12 cellular contexts compared by ENCODE assay signal in genomic region chr1:27598288-27598687, GRCh38. TPM values are rescaled to one million over a fixed set of nuclear protein-coding genes. Genes with fewer than 3 reads are reported as not detected.
DNase-seq lines count a peak whose midpoint lies in the region; ATAC-seq, FAIRE-seq and TF ChIP-seq lines count a peak whose summit lies in the region.
"Had no signal": no experiment of that assay in that cellular context is flagged by ENCODE, and none has a peak within 500 bp of the region (broad histone marks: within the 10 kb centered on the region; RNA-seq: fewer than 3 reads in every experiment).

No MANE protein-coding gene starts in this region.

- peaks cover 54% of the 10 kb centered on the region for H3K79me2 ChIP-seq in HepG2 (ENCODE audit: insufficient read depth, low read length)

- TF ChIP-seq RAD21 in liver (IDR thresholded peaks at IDR 0.05) (no peak), HepG2 (CRISPR knock-in tag; IDR thresholded peaks at IDR 0.05) (no peak)

- H3K27ac ChIP-seq in liver (ENCODE audit: low read depth in 1 of 2, low read length in 2 of 2): peak overlapping the region; percentile 40 to 65
- no peak overlapping the region for H3K27ac ChIP-seq in HepG2 (ENCODE audit: extremely low read length, insufficient read depth, low read length)
- no peak overlapping the region for H3K27ac ChIP-seq in ectodermal cell (ENCODE audit: insufficient read depth, low read depth, low read length, poor library complexity, severe bottlenecking)
- H3K27ac ChIP-seq: epithelial cell of prostate had no signal

- peaks cover 12 to 60% (median 25%) of the 10 kb centered on the region in 4 donors for H3K4me1 ChIP-seq in liver (ENCODE audit: control insufficient read depth in 4 of 4, insufficient read depth in 4 of 4, low read length in 3 of 4)
- peaks cover 56% of the 10 kb centered on the region for H3K4me1 ChIP-seq in HepG2 (ENCODE audit: insufficient read depth, low read length)
- H3K4me1 ChIP-seq in ectodermal cell (ENCODE audit: control insufficient read depth, insufficient read depth, low read length): peaks cover 86% of the 10 kb centered on the region

- TF ChIP-seq CTCF in liver (IDR thresholded peaks at IDR 0.05; ENCODE audit: low read depth, low read length, missing input control): no peak
- no peak for TF ChIP-seq CTCF in HepG2 (CRISPR knock-in tag; IDR thresholded peaks at IDR 0.05)
- TF ChIP-seq CTCF in nephron progenitor cell (IDR thresholded peaks at IDR 0.05): no peak

- DNase-seq in HepG2 (ENCODE audit: low spot score) (no peak), nephron progenitor cell (peak; percentile 49), 8988T (no peak)
- no peak for DNase-seq in activated naive CD4-positive, alpha-beta T cell treated with anti-CD3 and anti-CD28 coated beads, Interleukin-2, amount 50 U/mL, for 72 hours (ENCODE audit: low spot score in 2 of 2)
- DNase-seq in activated T-cell treated with anti-CD3 and anti-CD28 coated beads, Interleukin-2, amount 50 U/mL, for 72 hours: no peak
- DNase-seq: activated T-cell treated with anti-CD3 and anti-CD28 coated beads, Interleukin-2, amount 50 U/mL, for 1 hour; NCI-H187 treated with DMSO at 0.1 percent for 48 hours had no signal

- peaks cover 0 to 2% (median 0%) of the 10 kb centered on the region in 4 donors for H3K36me3 ChIP-seq in liver (ENCODE audit: control insufficient read depth in 4 of 4, insufficient read depth in 3 of 4, low read depth in 1 of 4, low read length in 3 of 4)
- H3K36me3 ChIP-seq in HepG2 (replicated peaks in 1 of 2; ENCODE audit: control insufficient read depth in 1 of 2, insufficient read depth in 2 of 2, low read length in 2 of 2): peaks cover 0 to 3% of the 10 kb centered on the region in 2 experiments; a peak in 2 of 5 replicates
- H3K36me3 ChIP-seq in ectodermal cell (ENCODE audit: control insufficient read depth, insufficient read depth, low read length): no peaks in the 10 kb centered on the region

- 77% methylated on average over 3 of the region's 3 CpGs for WGBS in liver
- WGBS in HepG2 (ENCODE audit: low lambda C conversion rate): 87% methylated on average over 3 of the region's 3 CpGs
- 38 to 48% methylated on average over 3 of the region's 3 CpGs for WGBS in ectodermal cell, 2 experiments

- no peaks in the 10 kb centered on the region for H3K36me3 Mint-ChIP-seq in nephron progenitor cell (ENCODE audit: low read depth)
- H3K36me3 Mint-ChIP-seq in activated naive CD4-positive, alpha-beta T cell treated with anti-CD3 and anti-CD28 coated beads, Interleukin-2, amount 50 U/mL, for 72 hours: no peaks in the 10 kb centered on the region
- H3K36me3 Mint-ChIP-seq in activated T-cell treated with anti-CD3 and anti-CD28 coated beads, Interleukin-2, amount 50 U/mL, for 72 hours (ENCODE audit: insufficient read depth in 2 of 2): no peaks in the 10 kb centered on the region

- no peak overlapping the region for H3K4me3 ChIP-seq in liver (ENCODE audit: low read depth in 1 of 3, low read length in 3 of 3)
- no peak overlapping the region for H3K4me3 ChIP-seq in HepG2 (replicated peaks in 1 of 3; ENCODE audit: insufficient read depth in 1 of 3, low read depth in 2 of 3, low read length in 3 of 3)
- H3K4me3 ChIP-seq in ectodermal cell (ENCODE audit: insufficient read depth, low read depth, low read length): peak overlapping the region; percentile 14

- H3K4me3 Mint-ChIP-seq in nephron progenitor cell: peak overlapping the region; percentile 69
- peak overlapping the region in 1 of 2 donors; percentile 26 for H3K4me3 Mint-ChIP-seq in activated T-cell treated with anti-CD3 and anti-CD28 coated beads, Interleukin-2, amount 50 U/mL, for 72 hours

- CTCF ChIA-PET in HepG2 (lab: Yijun Ruan, JAX; ENCODE audit: low intra/inter-chr PET ratio, low total read pairs): no interaction called here

- H3K27ac Mint-ChIP-seq in nephron progenitor cell: peak overlapping the region; percentile 83
- no peak overlapping the region for H3K27ac Mint-ChIP-seq in activated naive CD4-positive, alpha-beta T cell treated with anti-CD3 and anti-CD28 coated beads, Interleukin-2, amount 50 U/mL, for 72 hours
- no peak overlapping the region for H3K27ac Mint-ChIP-seq in activated T-cell treated with anti-CD3 and anti-CD28 coated beads, Interleukin-2, amount 50 U/mL, for 72 hours

- H3K4me2 ChIP-seq in HepG2 (ENCODE audit: low read depth, low read length): no peak overlapping the region

- H4K20me1 ChIP-seq in HepG2 (ENCODE audit: insufficient read depth, low read length): peaks cover 40% of the 10 kb centered on the region; the same call in 1 of the 2 replicates

- TF ChIP-seq EP300 in HepG2 (IDR thresholded peaks at IDR 0.05; ENCODE audit: low read depth in 2 of 2, low read length in 2 of 2): no peak
- no peak for TF ChIP-seq EP300 in HepG2 (CRISPR knock-in tag; IDR thresholded peaks at IDR 0.05; ENCODE audit: borderline replicate concordance)

- H3K9ac ChIP-seq in liver (ENCODE audit: low read depth in 1 of 2, low read length in 2 of 2) (no peak overlapping the region), HepG2 (ENCODE audit: insufficient read depth, low read depth, low read length) (no peak overlapping the region)

- H3K9me3 Mint-ChIP-seq in nephron progenitor cell: no peaks in the 10 kb centered on the region
- H3K9me3 Mint-ChIP-seq in activated naive CD4-positive, alpha-beta T cell treated with anti-CD3 and anti-CD28 coated beads, Interleukin-2, amount 50 U/mL, for 72 hours: no peaks in the 10 kb centered on the region
- H3K9me3 Mint-ChIP-seq in activated T-cell treated with anti-CD3 and anti-CD28 coated beads, Interleukin-2, amount 50 U/mL, for 72 hours: no peaks in the 10 kb centered on the region

- POLR2A ChIA-PET in HepG2 (lab: Yijun Ruan, JAX): no interaction called here

- no peaks in the 10 kb centered on the region for H3K27me3 Mint-ChIP-seq in nephron progenitor cell (ENCODE audit: low read depth, poor library complexity)
- H3K27me3 Mint-ChIP-seq in activated T-cell treated with anti-CD3 and anti-CD28 coated beads, Interleukin-2, amount 50 U/mL, for 72 hours (ENCODE audit: low read depth): no peaks in the 10 kb centered on the region

- H3K9me3 ChIP-seq in liver (ENCODE audit: control insufficient read depth in 4 of 4, low read length in 3 of 4) (no peaks in the 10 kb centered on the region), HepG2 (ENCODE audit: low read length) (no peaks in the 10 kb centered on the region), ectodermal cell (ENCODE audit: control insufficient read depth, low read length) (no peaks in the 10 kb centered on the region)

- H3K27me3 ChIP-seq in liver (ENCODE audit: control insufficient read depth in 4 of 4, insufficient read depth in 4 of 4, low read length in 3 of 4) (no peaks in the 10 kb centered on the region), HepG2 (ENCODE audit: control insufficient read depth in 1 of 2, insufficient read depth in 2 of 2, low read length in 2 of 2) (no peaks in the 10 kb centered on the region), ectodermal cell (ENCODE audit: control insufficient read depth, insufficient read depth, low read length, poor library complexity, severe bottlenecking) (no peaks in the 10 kb centered on the region)

- no peaks in the 10 kb centered on the region for H3K4me1 Mint-ChIP-seq in nephron progenitor cell
- peaks cover 39% of the 10 kb centered on the region for H3K4me1 Mint-ChIP-seq in activated T-cell treated with anti-CD3 and anti-CD28 coated beads, Interleukin-2, amount 50 U/mL, for 72 hours (ENCODE audit: low read depth)

- in situ Hi-C loops in HepG2 (cut with HindIII; ENCODE audit: extremely low pct_ligation_motif_present, low pct_unique_long_range_greater_than_20kb): no loop called here

- no peak overlapping the region for H2AFZ ChIP-seq in HepG2 (ENCODE audit: low read length)

- FAIRE-seq in HepG2 (lab: Jason Lieb, UNC): no peak

- BruUV-seq in HepG2 (replicated peaks; lab: Mats Ljungman, UMichigan): no TSS peak

- no peak for ATAC-seq in HepG2
- ATAC-seq in HG02678 (IDR thresholded peaks at IDR 0.05; ENCODE audit: unreplicated experiment): no peak
- no peak for ATAC-seq in activated naive CD4-positive, alpha-beta T cell treated with anti-CD3 and anti-CD28 coated beads, Interleukin-2, amount 50 U/mL, for 72 hours
- no peak for ATAC-seq in activated T-cell treated with anti-CD3 and anti-CD28 coated beads, Interleukin-2, amount 50 U/mL, for 72 hours (replicated peaks in 1 of 2)

- TF ChIP-seq POLR2A in HepG2 (IDR thresholded peaks at IDR 0.05; ENCODE audit: insufficient read depth in 1 of 2, low read depth in 2 of 2, low read length in 2 of 2): no peak

- intact Hi-C loops in HepG2 (cut with micrococcal nuclease; ENCODE audit: unreplicated experiment): no loop called here

RNA-seq across cellular contexts. Expression of gene AHDC1, which starts 5.7 kb away (rescaled TPM):
- total RNA-seq in liver (1 to 10 TPM; 4.7 to 6.3 TPM), HepG2 (2016; rRNA removed; fragmentation: Illumina TruSeq; extraction: Trizol) (2.6 and 2.7 TPM in 2 replicates)
- polyA plus RNA-seq in liver (1 to 10 TPM; 2.4 to 6.5 TPM), HepG2 (2011; rRNA removed) (1.0 and 1.2 TPM in 2 replicates)
- total RNA-seq in HepG2 (2016; cell fraction: cytosol; rRNA removed; fragmentation: Illumina TruSeq; extraction: Trizol; ENCODE audit: low read depth): 1.9 and 2.6 TPM in 2 replicates
- total RNA-seq in HepG2 (2016; cell fraction: insoluble cytoplasmic fraction; rRNA removed; fragmentation: Illumina TruSeq; extraction: Trizol): 3.1 and 3.5 TPM in 2 replicates
- total RNA-seq in HepG2 (2016; cell fraction: membrane; rRNA removed; fragmentation: Illumina TruSeq; extraction: Trizol): 1.6 and 2.4 TPM in 2 replicates
- 3.0 and 6.6 TPM in 2 replicates for total RNA-seq in HepG2 (2016; cell fraction: nucleus; rRNA removed; fragmentation: Illumina TruSeq; extraction: Trizol)
- polyA plus RNA-seq in HepG2 (2011; cell fraction: cytosol; rRNA removed): 0.52 and 0.72 TPM in 2 replicates
- polyA plus RNA-seq in HepG2 (2011; cell fraction: nucleus; rRNA removed): 7.0 and 8.3 TPM in 2 replicates
- polyA plus RNA-seq in HepG2 (2012): 4.7 and 7.3 TPM in 2 replicates
- 0.24 and 0.35 TPM in 2 replicates for polyA plus RNA-seq in HepG2 (2016; cell fraction: cytosol; fragmentation: Illumina TruSeq; extraction: Trizol; ENCODE audit: low read depth)
- polyA plus RNA-seq in HepG2 (2016; cell fraction: insoluble cytoplasmic fraction; fragmentation: Illumina TruSeq; extraction: Trizol; ENCODE audit: low read depth): 3.9 and 4.0 TPM in 2 replicates
- polyA plus RNA-seq in HepG2 (2016; cell fraction: membrane; fragmentation: Illumina TruSeq; extraction: Trizol; ENCODE audit: low read depth): 0.32 and 0.57 TPM in 2 replicates
- 12.2 and 16.8 TPM in 2 replicates for polyA plus RNA-seq in HepG2 (2016; cell fraction: nucleus; fragmentation: Illumina TruSeq; extraction: Trizol; ENCODE audit: insufficient read depth, low read depth)
- polyA minus RNA-seq in HepG2 (2011; rRNA and poly(A)+ RNA removed; ENCODE audit: low replicate concordance): 3.1 and 6.5 TPM in 2 replicates
- polyA minus RNA-seq in HepG2 (2011; cell fraction: cytosol; rRNA and poly(A)+ RNA removed): 3.1 and 3.7 TPM in 2 replicates
- polyA minus RNA-seq in HepG2 (2011; cell fraction: nucleus; rRNA and poly(A)+ RNA removed): 5.1 and 5.3 TPM in 2 replicates
- 90.4 TPM for polyA plus RNA-seq in ectodermal cell (2013, experiment 1 of 4)
- polyA plus RNA-seq in ectodermal cell (2013, experiment 2 of 4): 114 TPM
- 75.5 TPM for polyA plus RNA-seq in ectodermal cell (2013, experiment 3 of 4)
- polyA plus RNA-seq in ectodermal cell (2013, experiment 4 of 4): 88.7 TPM
- total RNA-seq in activated naive CD4-positive, alpha-beta T cell treated with anti-CD3 and anti-CD28 coated beads, Interleukin-2, amount 50 U/mL, for 72 hours: 10 to 100 TPM; 12.8 to 16.5 TPM
- total RNA-seq in activated T-cell treated with anti-CD3 and anti-CD28 coated beads, Interleukin-2, amount 50 U/mL, for 72 hours: 1 to 10 TPM; 8.4 to 9.3 TPM

RNA-seq across cellular contexts. Expression of gene FGR, which starts 36.7 kb away (rescaled TPM):
- total RNA-seq in liver: 10 to 100 TPM in 1 of 2 donors, 1 to 10 TPM in 1; 7.8 to 20.2 TPM
- 1 to 10 TPM; 2.8 to 4.6 TPM for polyA plus RNA-seq in liver
- total RNA-seq in HepG2 (2016; rRNA removed; fragmentation: Illumina TruSeq; extraction: Trizol): not detected in 2 replicates
- total RNA-seq in HepG2 (2016; cell fraction: cytosol; rRNA removed; fragmentation: Illumina TruSeq; extraction: Trizol; ENCODE audit: low read depth): not detected in 2 replicates
- not detected in 2 replicates for total RNA-seq in HepG2 (2016; cell fraction: insoluble cytoplasmic fraction; rRNA removed; fragmentation: Illumina TruSeq; extraction: Trizol)
- total RNA-seq in HepG2 (2016; cell fraction: membrane; rRNA removed; fragmentation: Illumina TruSeq; extraction: Trizol): not detected in 2 replicates
- not detected in 2 replicates for total RNA-seq in HepG2 (2016; cell fraction: nucleus; rRNA removed; fragmentation: Illumina TruSeq; extraction: Trizol)
- polyA plus RNA-seq in HepG2 (2011; rRNA removed): 0.04 TPM in 1 of 2 replicates, not detected in the other
- polyA plus RNA-seq in HepG2 (2011; cell fraction: cytosol; rRNA removed): 0.01 and 0.04 TPM in 2 replicates
- 0.14 and 0.33 TPM in 2 replicates for polyA plus RNA-seq in HepG2 (2011; cell fraction: nucleus; rRNA removed)
- polyA plus RNA-seq in HepG2 (2012): not detected in 2 replicates
- polyA plus RNA-seq in HepG2 (2016; cell fraction: cytosol; fragmentation: Illumina TruSeq; extraction: Trizol; ENCODE audit: low read depth): not detected in 2 replicates
- not detected in 2 replicates for polyA plus RNA-seq in HepG2 (2016; cell fraction: insoluble cytoplasmic fraction; fragmentation: Illumina TruSeq; extraction: Trizol; ENCODE audit: low read depth)
- polyA plus RNA-seq in HepG2 (2016; cell fraction: membrane; fragmentation: Illumina TruSeq; extraction: Trizol; ENCODE audit: low read depth): not detected in 2 replicates
- polyA plus RNA-seq in HepG2 (2016; cell fraction: nucleus; fragmentation: Illumina TruSeq; extraction: Trizol; ENCODE audit: insufficient read depth, low read depth): not detected in 2 replicates
- polyA minus RNA-seq in HepG2 (2011; rRNA and poly(A)+ RNA removed; ENCODE audit: low replicate concordance): 0.33 TPM in 1 of 2 replicates, not detected in the other
- not detected in 2 replicates for polyA minus RNA-seq in HepG2 (2011; cell fraction: cytosol; rRNA and poly(A)+ RNA removed)
- not detected in 2 replicates for polyA minus RNA-seq in HepG2 (2011; cell fraction: nucleus; rRNA and poly(A)+ RNA removed)
- polyA plus RNA-seq in ectodermal cell (2013, experiment 1 of 4): not detected
- polyA plus RNA-seq in ectodermal cell (2013, experiment 2 of 4): not detected
- not detected for polyA plus RNA-seq in ectodermal cell (2013, experiment 3 of 4)
- not detected for polyA plus RNA-seq in ectodermal cell (2013, experiment 4 of 4)
- total RNA-seq in activated naive CD4-positive, alpha-beta T cell treated with anti-CD3 and anti-CD28 coated beads, Interleukin-2, amount 50 U/mL, for 72 hours: under 1 TPM; 0.29 to 0.68 TPM
- total RNA-seq in activated T-cell treated with anti-CD3 and anti-CD28 coated beads, Interleukin-2, amount 50 U/mL, for 72 hours: 1 to 10 TPM in 1 of 2 donors, under 1 TPM in 1; 0.62 to 2.1 TPM
- polyA plus RNA-seq: BJ had no signal

Comparison
In these comparisons a context has a peak if more than half of its experiments do, and no peak if none do; other contexts are left out.
1. H3K27ac ChIP-seq: peak in liver (2 of 2); none in HepG2 (single experiment) and ectodermal cell (single experiment).